Comparison of ENCODE assay signal across 20 cellular contexts in the genomic region with DNA sequence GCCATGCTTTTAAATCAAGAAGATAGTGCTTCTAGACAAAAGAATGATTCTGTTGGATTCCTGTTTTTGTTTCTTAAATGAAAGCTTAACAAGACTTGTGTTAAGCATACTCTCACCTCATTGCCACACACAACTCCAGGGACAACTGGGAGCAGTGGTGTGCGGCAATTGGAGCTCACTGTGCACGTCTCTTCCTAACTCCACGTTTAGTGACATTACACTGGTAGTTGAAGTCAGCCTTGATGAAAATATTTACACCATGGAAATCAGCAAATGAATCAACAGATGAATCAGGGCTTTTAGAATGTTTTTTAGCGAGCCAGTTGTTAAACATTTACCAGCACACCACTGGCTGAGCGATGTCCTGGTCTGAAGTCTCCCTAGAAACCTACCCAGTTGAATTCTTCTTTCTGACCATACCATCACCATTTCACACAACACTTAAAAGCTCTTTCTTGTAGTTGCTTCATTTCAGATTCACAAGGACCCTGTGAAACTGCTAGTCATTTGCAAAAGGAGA.
"Had no signal": no experiment of that assay in that cellular context is flagged by ENCODE, and none has a peak within 500 bp of the region (broad histone marks: within the 10 kb centered on the region; RNA-seq: fewer than 3 reads in every experiment).

No MANE protein-coding gene starts in this region.

- H3K27ac ChIP-seq: ovary had no signal

- H3K9me3 ChIP-seq: left ventricle myocardium inferior, ovary, stomach had no signal

- DNase-seq: activated CD4-positive, alpha-beta T cell treated with anti-CD3 and anti-CD28 coated beads, Interleukin-2, amount 10 ng/mL, durations not matched to agents 24 days and 14 days; activated CD8-positive, alpha-beta memory T cell treated with anti-CD3 and anti-CD28 coated beads, Interleukin-2, amount 50 U/mL, for 4 hours; activated CD8-positive, alpha-beta T cell treated with anti-CD3 and anti-CD28 coated beads, Interleukin-2, amount 10 ng/mL, durations not matched to agents 7 days and 5 days; activated effector memory CD4-positive, alpha-beta T cell treated with anti-CD3 and anti-CD28 coated beads, Interleukin-2, amount 50 U/mL, for 16 hours; activated T-cell treated with anti-CD3 and anti-CD28 coated beads, Interleukin-2, amount 50 U/mL, for 48 hours; amniotic stem cell; effector CD8-positive, alpha-beta T cell; foreskin melanocyte; glutamatergic neuron; hippocampal formation; islet precursor cell; left ventricle myocardium inferior; ovary; stimulated activated CD4-positive, alpha-beta T cell treated with anti-CD3 and anti-CD28 coated beads, Interleukin-4, amount 100 ng/mL, for 1 hour; stomach had no signal

- H3K27me3 ChIP-seq: ovary, stomach had no signal

- H3K4me3 ChIP-seq: left ventricle myocardium inferior, ovary, smooth muscle cell, stomach had no signal

- H3K36me3 ChIP-seq: ovary, stomach had no signal

- H3K36me3 Mint-ChIP-seq: type B pancreatic cell had no signal

- H3K27ac Mint-ChIP-seq: activated CD4-positive, alpha-beta T cell treated with anti-CD3 and anti-CD28 coated beads, Interleukin-2, amount 10 ng/mL, durations not matched to agents 24 days and 14 days; activated CD8-positive, alpha-beta T cell treated with anti-CD3 and anti-CD28 coated beads, Interleukin-2, amount 10 ng/mL, durations not matched to agents 7 days and 5 days; activated naive CD4-positive, alpha-beta T cell treated with anti-CD3 and anti-CD28 coated beads, Interleukin-2, amount 50 U/mL, for 72 hours; dendritic cell treated with granulocyte-macrophage colony-stimulating factor and Interleukin-4, amounts not matched to agents 40 ng/mL and 50 ng/mL, for 4 days; type B pancreatic cell had no signal

- H3K4me3 Mint-ChIP-seq: activated CD4-positive, alpha-beta T cell treated with anti-CD3 and anti-CD28 coated beads, Interleukin-2, amount 10 ng/mL, durations not matched to agents 24 days and 14 days; activated CD8-positive, alpha-beta T cell treated with anti-CD3 and anti-CD28 coated beads, Interleukin-2, amount 10 ng/mL, durations not matched to agents 7 days and 5 days; dendritic cell treated with granulocyte-macrophage colony-stimulating factor and Interleukin-4, amounts not matched to agents 40 ng/mL and 50 ng/mL, for 4 days; type B pancreatic cell had no signal

- H3K4me2 ChIP-seq: smooth muscle cell had no signal

- H3K9me3 Mint-ChIP-seq: activated CD4-positive, alpha-beta T cell treated with anti-CD3 and anti-CD28 coated beads, Interleukin-2, amount 10 ng/mL, durations not matched to agents 24 days and 14 days; activated naive CD4-positive, alpha-beta T cell treated with anti-CD3 and anti-CD28 coated beads, Interleukin-2, amount 50 U/mL, for 72 hours; dendritic cell treated with granulocyte-macrophage colony-stimulating factor and Interleukin-4, amounts not matched to agents 40 ng/mL and 50 ng/mL, for 4 days; type B pancreatic cell had no signal

- ATAC-seq: activated CD8-positive, alpha-beta T cell treated with anti-CD3 and anti-CD28 coated beads, Interleukin-2, amount 10 ng/mL, durations not matched to agents 7 days and 5 days; activated naive CD4-positive, alpha-beta T cell treated with anti-CD3 and anti-CD28 coated beads, Interleukin-2, amount 50 U/mL, for 72 hours; sciatic nerve had no signal

- H3K27me3 Mint-ChIP-seq: activated CD4-positive, alpha-beta T cell treated with anti-CD3 and anti-CD28 coated beads, Interleukin-2, amount 10 ng/mL, durations not matched to agents 24 days and 14 days; dendritic cell treated with granulocyte-macrophage colony-stimulating factor and Interleukin-4, amounts not matched to agents 40 ng/mL and 50 ng/mL, for 4 days; type B pancreatic cell had no signal
